Comparison of ENCODE assay signal across 12 cellular contexts in the genomic region with DNA sequence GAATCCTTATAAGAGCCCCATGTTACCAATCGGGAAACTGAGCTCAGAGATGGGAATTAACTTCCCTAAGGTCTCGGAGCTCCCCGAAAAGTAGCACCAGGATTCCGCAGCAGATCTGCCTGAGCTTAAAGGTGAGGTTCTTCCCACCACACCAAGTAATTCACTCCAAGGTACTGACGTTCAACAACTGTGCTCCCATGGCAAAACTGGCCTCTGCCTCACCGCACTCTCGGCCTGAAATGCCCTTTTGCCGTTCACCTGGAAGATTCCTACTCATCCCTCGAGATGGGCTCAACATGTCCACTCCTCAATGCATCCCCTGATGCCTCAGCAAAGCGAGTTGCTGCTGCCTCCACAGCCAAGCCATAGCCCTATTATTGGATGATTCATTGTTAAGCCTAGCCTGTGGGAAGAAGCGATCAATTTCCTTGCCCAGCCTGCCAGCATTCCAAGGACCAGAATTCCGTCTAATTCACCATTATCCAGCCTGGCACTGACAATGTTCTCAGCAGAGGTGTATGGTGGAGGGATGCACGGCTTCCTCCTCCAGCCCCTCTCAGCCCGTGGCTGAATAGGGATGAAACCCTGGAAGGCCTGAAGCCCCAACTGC. TPM values are rescaled to one million over a fixed set of nuclear protein-coding genes. Genes with fewer than 3 reads are reported as not detected.
DNase-seq lines count a peak whose midpoint lies in the region; ATAC-seq and TF ChIP-seq lines count a peak whose summit lies in the region.
"Had no signal": no experiment of that assay in that cellular context is flagged by ENCODE, and none has a peak within 500 bp of the region (broad histone marks: within the 10 kb centered on the region; RNA-seq: fewer than 3 reads in every experiment).

No MANE protein-coding gene starts in this region.

- no peak for TF ChIP-seq CTCF in brain (conservative IDR thresholded peaks at IDR 0.05)
- no peak for TF ChIP-seq CTCF in liver (IDR thresholded peaks at IDR 0.05; ENCODE audit: low read depth, low read length, missing input control)

- H3K9me3 ChIP-seq in liver (ENCODE audit: control insufficient read depth in 4 of 4, low read length in 3 of 4) (no peaks in the 10 kb centered on the region), subcutaneous abdominal adipose tissue (ENCODE audit: control insufficient read depth in 5 of 5, low read length in 5 of 5) (no peaks in the 10 kb centered on the region)

- 89% methylated on average over 14 of the region's 14 CpGs for WGBS in liver

- POLR2A ChIA-PET in activated CD4-positive, alpha-beta memory T cell treated with anti-CD3 and anti-CD28 coated beads for 36 hours (lab: Charles Lee): interaction anchor here (0.6 kb wide), 1 partner anchor 126 kb away, joined by 3 read pairs; no protein-coding TSS in a partner anchor

- TF ChIP-seq RAD21 in liver (IDR thresholded peaks at IDR 0.05): no peak

- H3K9me3 Mint-ChIP-seq in brain: no peaks in the 10 kb centered on the region
- no peaks in the 10 kb centered on the region for H3K9me3 Mint-ChIP-seq in activated CD4-positive, alpha-beta memory T cell treated with anti-CD3 and anti-CD28 coated beads for 36 hours
- H3K9me3 Mint-ChIP-seq: activated T-cell treated with anti-CD3 and anti-CD28 coated beads, Interleukin-2, amount 50 U/mL, for 4 hours had no signal

- no peaks in the 10 kb centered on the region for H3K36me3 Mint-ChIP-seq in brain
- H3K36me3 Mint-ChIP-seq in activated CD4-positive, alpha-beta memory T cell treated with anti-CD3 and anti-CD28 coated beads for 36 hours: no peaks in the 10 kb centered on the region

- H3K4me1 Mint-ChIP-seq in brain: peaks cover 40% of the 10 kb centered on the region
- H3K4me1 Mint-ChIP-seq in activated CD4-positive, alpha-beta memory T cell treated with anti-CD3 and anti-CD28 coated beads for 36 hours (ENCODE audit: low read depth): peaks cover 27% of the 10 kb centered on the region

- no peaks in the 10 kb centered on the region for H3K27me3 ChIP-seq in liver (ENCODE audit: control insufficient read depth in 4 of 4, insufficient read depth in 4 of 4, low read length in 3 of 4)
- H3K27me3 ChIP-seq in subcutaneous abdominal adipose tissue (ENCODE audit: control insufficient read depth in 5 of 5, insufficient read depth in 4 of 5, low read length in 5 of 5): no peaks in the 10 kb centered on the region
- H3K27me3 ChIP-seq: hepatocyte had no signal

- intact Hi-C loops in activated CD4-positive, alpha-beta memory T cell treated with anti-CD3 and anti-CD28 coated beads for 36 hours (cut with micrococcal nuclease): loop anchor here (5.0 kb wide), 1 partner anchor 73 kb away; the partner anchor contains the start of gene PLAAT4

- H3K9ac ChIP-seq in liver (ENCODE audit: low read depth in 1 of 2, low read length in 2 of 2) (no peak overlapping the region), subcutaneous abdominal adipose tissue (ENCODE audit: low read length in 5 of 5) (peak overlapping the region; percentile 48 to 91 (median 79))

- H3K4me3 ChIP-seq in liver (ENCODE audit: low read depth in 1 of 3, low read length in 3 of 3) (no peak overlapping the region), subcutaneous abdominal adipose tissue (ENCODE audit: low read depth in 1 of 5, low read length in 5 of 5) (peak overlapping the region; percentile 8 to 87 (median 40))
- H3K4me3 ChIP-seq: hepatocyte had no signal

- H3K4me1 ChIP-seq in liver (ENCODE audit: control insufficient read depth in 4 of 4, insufficient read depth in 4 of 4, low read length in 3 of 4): peaks cover 5 to 34% (median 31%) of the 10 kb centered on the region in 4 donors
- peaks cover 18 to 64% (median 58%) of the 10 kb centered on the region in 5 donors for H3K4me1 ChIP-seq in subcutaneous abdominal adipose tissue (ENCODE audit: control insufficient read depth in 5 of 5, insufficient read depth in 5 of 5, low read length in 5 of 5)

- peaks cover 35% of the 10 kb centered on the region for H3K27me3 Mint-ChIP-seq in brain
- no peaks in the 10 kb centered on the region for H3K27me3 Mint-ChIP-seq in activated CD4-positive, alpha-beta memory T cell treated with anti-CD3 and anti-CD28 coated beads for 36 hours

- ATAC-seq in GM19395 (IDR thresholded peaks at IDR 0.05; ENCODE audit: unreplicated experiment) (no peak), GM19467 (IDR thresholded peaks at IDR 0.05; ENCODE audit: unreplicated experiment) (no peak)
- ATAC-seq: activated T-cell treated with anti-CD3 and anti-CD28 coated beads, Interleukin-2, amount 50 U/mL, for 4 hours had no signal

- H3K27ac ChIP-seq in liver (ENCODE audit: low read depth in 1 of 2, low read length in 2 of 2): peak overlapping the region; percentile 62 to 91
- peak overlapping the region; percentile 98 for H3K27ac ChIP-seq in subcutaneous abdominal adipose tissue (ENCODE audit: low read depth, low read length)

- H3K27ac Mint-ChIP-seq in brain: peak overlapping the region in 3 of 5 experiments; percentile 33 to 75 (median 65)
- H3K27ac Mint-ChIP-seq in activated CD4-positive, alpha-beta memory T cell treated with anti-CD3 and anti-CD28 coated beads for 36 hours: no peak overlapping the region

- peak; percentile 36 for DNase-seq in HT1080 (ENCODE audit: low read depth)
- DNase-seq in activated CD4-positive, alpha-beta memory T cell treated with anti-CD3 and anti-CD28 coated beads for 36 hours: no peak
- no peak for DNase-seq in activated CD4-positive, alpha-beta T cell treated with anti-CD3 and anti-CD28 coated beads for 4 hours
- DNase-seq: activated T-cell treated with anti-CD3 and anti-CD28 coated beads, Interleukin-2, amount 50 U/mL, for 4 hours; NK-92 treated with Interleukin-12 subunit alpha and Interleukin-12 subunit beta, amount 100 ng/mL, for 24 hours had no signal

- CTCF ChIA-PET in activated CD4-positive, alpha-beta memory T cell treated with anti-CD3 and anti-CD28 coated beads for 36 hours (lab: Charles Lee): no interaction called here

- H3K4me3 Mint-ChIP-seq in brain: peak overlapping the region in 2 of 5 experiments; percentile 28 to 72
- no peak overlapping the region for H3K4me3 Mint-ChIP-seq in activated CD4-positive, alpha-beta memory T cell treated with anti-CD3 and anti-CD28 coated beads for 36 hours
- H3K4me3 Mint-ChIP-seq: activated T-cell treated with anti-CD3 and anti-CD28 coated beads, Interleukin-2, amount 50 U/mL, for 4 hours had no signal

- H3K36me3 ChIP-seq in liver (ENCODE audit: control insufficient read depth in 4 of 4, insufficient read depth in 3 of 4, low read depth in 1 of 4, low read length in 3 of 4) (peaks cover 0 to 2% (median 0%) of the 10 kb centered on the region in 4 donors), subcutaneous abdominal adipose tissue (ENCODE audit: control insufficient read depth in 5 of 5, insufficient read depth in 5 of 5, low read length in 5 of 5) (peaks cover 0 to 10% (median 9%) of the 10 kb centered on the region in 5 donors)

TF ChIP-seq in liver, 16 proteins besides CTCF, POLR2A, EP300 and RAD21:
- TF ChIP-seq YY1 (IDR thresholded peaks at IDR 0.05) (no peak), RXRA (IDR thresholded peaks at IDR 0.05) (no peak), JUND (IDR thresholded peaks at IDR 0.05) (no peak), TAF1 (conservative IDR thresholded peaks at IDR 0.05) (no peak), FOXA2 (IDR thresholded peaks at IDR 0.05) (no peak), HNF4G (IDR thresholded peaks at IDR 0.05) (no peak), HNF4A (conservative IDR thresholded peaks at IDR 0.05) (no peak)
- TF ChIP-seq, protein P1, sequence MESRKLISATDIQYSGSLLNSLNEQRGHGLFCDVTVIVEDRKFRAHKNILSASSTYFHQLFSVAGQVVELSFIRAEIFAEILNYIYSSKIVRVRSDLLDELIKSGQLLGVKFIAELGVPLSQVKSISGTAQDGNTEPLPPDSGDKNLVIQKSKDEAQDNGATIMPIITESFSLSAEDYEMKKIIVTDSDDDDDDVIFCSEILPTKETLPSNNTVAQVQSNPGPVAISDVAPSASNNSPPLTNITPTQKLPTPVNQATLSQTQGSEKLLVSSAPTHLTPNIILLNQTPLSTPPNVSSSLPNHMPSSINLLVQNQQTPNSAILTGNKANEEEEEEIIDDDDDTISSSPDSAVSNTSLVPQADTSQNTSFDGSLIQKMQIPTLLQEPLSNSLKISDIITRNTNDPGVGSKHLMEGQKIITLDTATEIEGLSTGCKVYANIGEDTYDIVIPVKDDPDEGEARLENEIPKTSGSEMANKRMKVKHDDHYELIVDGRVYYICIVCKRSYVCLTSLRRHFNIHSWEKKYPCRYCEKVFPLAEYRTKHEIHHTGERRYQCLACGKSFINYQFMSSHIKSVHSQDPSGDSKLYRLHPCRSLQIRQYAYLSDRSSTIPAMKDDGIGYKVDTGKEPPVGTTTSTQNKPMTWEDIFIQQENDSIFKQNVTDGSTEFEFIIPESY (IDR thresholded peaks at IDR 0.05): no peak
TF ChIP-seq in liver: peak in this region for 0.

RNA-seq across cellular contexts. Expression of gene PLAAT3, which starts 4.2 kb away (rescaled TPM):
- total RNA-seq in HT1080 (2014; rRNA removed; shearing (Covaris generic)): 27.8 and 28.6 TPM in 2 replicates
- polyA plus RNA-seq in HT1080 (2015; cell fraction: cytosol; rRNA removed): 40.9 and 46.7 TPM in 2 replicates
- 20.8 and 21.2 TPM in 2 replicates for polyA plus RNA-seq in HT1080 (2015; cell fraction: nucleus; rRNA removed)
- 122 TPM for polyA plus RNA-seq in brain (ENCODE audit: insufficient read depth, low read depth, low replicate concordance)
- total RNA-seq in liver: 10 to 100 TPM; 13.4 to 18.9 TPM
- polyA plus RNA-seq in liver: 10 to 100 TPM; 89.6 to 90.1 TPM
- 10 to 100 TPM; 10.3 to 10.4 TPM for total RNA-seq in activated CD4-positive, alpha-beta memory T cell treated with anti-CD3 and anti-CD28 coated beads for 36 hours
- polyA plus RNA-seq: neural cell had no signal

RNA-seq across cellular contexts. Expression of gene PLAAT2, which starts 46.9 kb away (rescaled TPM):
- total RNA-seq in HT1080 (2014; rRNA removed; shearing (Covaris generic)): not detected in 2 replicates
- polyA plus RNA-seq in HT1080 (2015; cell fraction: cytosol; rRNA removed): 0.12 and 0.14 TPM in 2 replicates
- 0.28 TPM in 1 of 2 replicates, not detected in the other for polyA plus RNA-seq in HT1080 (2015; cell fraction: nucleus; rRNA removed)
- polyA plus RNA-seq in brain (ENCODE audit: insufficient read depth, low read depth, low replicate concordance) (not detected), liver (under 1 TPM; 0.32 to 0.44 TPM)
- not detected for total RNA-seq in liver
- total RNA-seq in activated CD4-positive, alpha-beta memory T cell treated with anti-CD3 and anti-CD28 coated beads for 36 hours: under 1 TPM in 1 of 2 experiments, not detected in 1; 0.44 TPM
- total RNA-seq: activated T-cell treated with anti-CD3 and anti-CD28 coated beads, Interleukin-2, amount 50 U/mL, for 4 hours had no signal
- polyA plus RNA-seq: neural cell had no signal

Comparison
In these comparisons a context has a peak if more than half of its experiments do, and no peak if none do; other contexts are left out.
1. H3K4me3 ChIP-seq: peak in subcutaneous abdominal adipose tissue (5 of 5); none in liver (0 of 3).
2. H3K9ac ChIP-seq: peak in subcutaneous abdominal adipose tissue (5 of 5); none in liver (0 of 2).